15 cellular contexts compared by ENCODE assay signal in the genomic region with DNA sequence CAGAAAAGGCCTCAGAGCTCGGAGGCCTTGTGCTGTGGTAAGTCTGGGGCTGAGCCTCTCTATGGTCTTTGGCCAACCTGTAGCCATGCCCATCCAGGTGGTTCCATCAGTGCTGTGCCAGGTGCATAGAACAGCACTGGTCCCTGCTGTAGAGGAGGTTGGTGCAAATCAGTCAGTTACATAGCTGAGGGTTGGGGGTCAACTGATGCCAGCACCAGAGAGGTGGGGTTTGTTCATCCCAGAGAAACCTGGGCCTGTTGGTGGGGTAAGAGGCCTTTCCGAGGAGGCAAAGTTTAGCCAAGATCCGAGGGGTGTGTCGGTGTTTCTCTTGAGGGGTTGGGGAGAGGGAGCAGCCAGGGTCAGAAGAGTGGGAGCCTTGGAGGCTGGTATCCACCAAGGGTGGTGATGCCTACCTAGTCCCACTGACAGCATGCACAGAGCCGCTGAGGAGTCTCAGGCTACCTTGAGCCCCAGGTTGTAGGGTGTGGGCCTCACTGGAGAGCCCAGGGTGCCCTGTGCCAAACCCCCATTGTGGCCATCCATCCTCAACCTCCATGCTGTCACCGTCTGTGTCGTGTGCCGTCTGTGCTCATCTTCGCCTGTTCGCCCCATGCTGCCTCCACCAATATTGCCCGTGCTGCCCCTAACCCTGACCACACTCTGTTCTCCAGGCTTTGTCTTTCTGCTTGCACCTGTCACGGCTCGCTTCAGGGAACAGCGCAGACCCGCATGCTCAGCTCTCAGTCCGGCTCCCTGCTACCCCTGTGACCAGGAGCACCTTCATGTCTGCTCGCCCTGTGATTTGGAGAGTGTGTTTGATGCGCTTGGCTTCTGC.
DNase-seq lines count a peak whose midpoint lies in the region; ATAC-seq and TF ChIP-seq lines count a peak whose summit lies in the region.
"Had no signal": no experiment of that assay in that cellular context is flagged by ENCODE, and none has a peak within 500 bp of the region (broad histone marks: within the 10 kb centered on the region; RNA-seq: fewer than 3 reads in every experiment).

No MANE protein-coding gene starts in this region.

- no peaks in the 10 kb centered on the region for H3K9me3 ChIP-seq in tibial artery

- H3K9me3 Mint-ChIP-seq in effector memory CD8-positive, alpha-beta T cell: no peaks in the 10 kb centered on the region
- no peaks in the 10 kb centered on the region for H3K9me3 Mint-ChIP-seq in nephron progenitor cell
- H3K9me3 Mint-ChIP-seq: CD4-positive, CD25-positive, alpha-beta regulatory T cell had no signal

- no peaks in the 10 kb centered on the region for H3K27me3 Mint-ChIP-seq in effector memory CD8-positive, alpha-beta T cell
- H3K27me3 Mint-ChIP-seq in nephron progenitor cell (ENCODE audit: low read depth, poor library complexity): peaks cover 6% of the 10 kb centered on the region
- H3K27me3 Mint-ChIP-seq: CD4-positive, CD25-positive, alpha-beta regulatory T cell had no signal

- DNase-seq in cardiac septum (ENCODE audit: low spot score) (peak; percentile 60), Right ventricle myocardium superior (no peak), nephron progenitor cell (no peak), tibial artery (peak; percentile 8 to 57), DMS114 treated with DMSO at 0.1 percent for 48 hours (lab: John Stamatoyannopoulos, UW; ENCODE audit: unreplicated experiment) (no peak), cerebellar nuclear complex (lab: John Stamatoyannopoulos, UW) (no peak)
- DNase-seq in effector memory CD8-positive, alpha-beta T cell: no peak
- DNase-seq: CD4-positive, CD25-positive, alpha-beta regulatory T cell; NCI-H1436; NCI-H345; NCI-H526 treated with DMSO at 0.1 percent for 48 hours; RPMI8226 had no signal

- H3K4me1 ChIP-seq in tibial artery: peaks cover 0 to 42% (median 28%) of the 10 kb centered on the region in 4 donors

- no peak for TF ChIP-seq CTCF in nephron progenitor cell (IDR thresholded peaks at IDR 0.05)
- TF ChIP-seq CTCF in tibial artery (IDR thresholded peaks at IDR 0.05): peak in 1 of 2 experiments; percentile 1

- H3K4me3 Mint-ChIP-seq in effector memory CD8-positive, alpha-beta T cell: no peak overlapping the region
- no peak overlapping the region for H3K4me3 Mint-ChIP-seq in nephron progenitor cell
- H3K4me3 Mint-ChIP-seq: CD4-positive, CD25-positive, alpha-beta regulatory T cell had no signal

- peak overlapping the region; percentile 81 to 82 for H3K27ac Mint-ChIP-seq in effector memory CD8-positive, alpha-beta T cell
- peak overlapping the region; percentile 72 for H3K27ac Mint-ChIP-seq in nephron progenitor cell

- H3K36me3 Mint-ChIP-seq in effector memory CD8-positive, alpha-beta T cell (ENCODE audit: insufficient read depth): peaks cover 11% of the 10 kb centered on the region
- peaks cover 21% of the 10 kb centered on the region for H3K36me3 Mint-ChIP-seq in nephron progenitor cell (ENCODE audit: low read depth)

- ATAC-seq in Right ventricle myocardium superior (ENCODE audit: poor library complexity) (no peak), GM18868 (IDR thresholded peaks at IDR 0.05; ENCODE audit: unreplicated experiment) (no peak)
- no peak for ATAC-seq in effector memory CD8-positive, alpha-beta T cell (replicated peaks)
- ATAC-seq: GM12878 had no signal

- no peak overlapping the region for H3K4me3 ChIP-seq in tibial artery
- H3K4me3 ChIP-seq: GM12878, GM23248 had no signal

- intact Hi-C loops in cardiac septum (cut with DNase I): loop anchor here (1.0 to 10.0 kb wide), 2 partner anchors 73 to 142 kb away; partner anchors contain the start of gene GGT5
- intact Hi-C loops in Right ventricle myocardium superior (cut with DNase I): no loop called here
- intact Hi-C loops in tibial artery (cut with DNase I; ENCODE audit: low total_unique reads): no loop called here

- no peaks in the 10 kb centered on the region for H3K27me3 ChIP-seq in tibial artery

- H3K27ac ChIP-seq in tibial artery: peak overlapping the region in 1 of 2 donors; percentile 85
- H3K27ac ChIP-seq: GM23248 had no signal

- peaks cover 10 to 60% (median 47%) of the 10 kb centered on the region in 3 donors for H3K36me3 ChIP-seq in tibial artery

- peaks cover 0 to 9% of the 10 kb centered on the region in 2 donors for H3K4me1 Mint-ChIP-seq in effector memory CD8-positive, alpha-beta T cell (ENCODE audit: low read depth in 2 of 2)
- peaks cover 17% of the 10 kb centered on the region for H3K4me1 Mint-ChIP-seq in nephron progenitor cell

Comparison
In these comparisons a context has a peak if more than half of its experiments do, and no peak if none do; other contexts are left out.
1. DNase-seq: peak in cardiac septum (single experiment) and tibial artery (2 of 2); none in Right ventricle myocardium superior (single experiment), effector memory CD8-positive, alpha-beta T cell (0 of 3), nephron progenitor cell (single experiment), DMS114 treated with DMSO at 0.1 percent for 48 hours (single experiment) and cerebellar nuclear complex (0 of 2).